Comparison of ENCODE assay signal across 9 cellular contexts in the genomic region with DNA sequence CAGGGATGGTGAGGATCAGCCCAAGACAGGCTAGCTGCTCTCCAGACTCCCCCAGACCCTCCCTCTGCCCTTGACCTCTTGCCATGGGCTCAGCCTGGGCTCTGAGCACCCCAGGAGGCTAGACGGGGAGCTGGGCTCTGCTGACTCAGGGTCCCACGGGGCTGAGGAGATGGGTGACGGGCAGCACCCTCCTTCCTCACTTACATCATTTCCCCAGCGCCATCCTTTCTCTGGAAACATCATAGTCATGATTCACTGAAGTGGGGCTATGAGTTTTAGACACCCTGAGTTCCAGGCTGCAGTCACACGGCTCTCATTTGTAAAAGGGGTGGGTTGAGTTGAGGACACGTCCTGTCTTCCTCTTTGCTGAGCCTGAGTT. TPM values are rescaled to one million over a fixed set of nuclear protein-coding genes. Genes with fewer than 3 reads are reported as not detected.
DNase-seq lines count a peak whose midpoint lies in the region; ATAC-seq and TF ChIP-seq lines count a peak whose summit lies in the region.
"Had no signal": no experiment of that assay in that cellular context is flagged by ENCODE, and none has a peak within 500 bp of the region (broad histone marks: within the 10 kb centered on the region; RNA-seq: fewer than 3 reads in every experiment).

No MANE protein-coding gene starts in this region.

- no peak overlapping the region for H3K56ac ChIP-seq in IMR-90 (ENCODE audit: extremely low read depth, insufficient read depth, low read length)

- TF ChIP-seq RAD21 in IMR-90 (IDR thresholded peaks at IDR 0.05; ENCODE audit: low read length), result no peak

- BruUV-seq in IMR-90 (replicated peaks; lab: Mats Ljungman, UMichigan) (no TSS peak), MCF 10A (replicated peaks; lab: Mats Ljungman, UMichigan) (no TSS peak)

- TF ChIP-seq CTCF in CD14-positive monocyte (IDR thresholded peaks at IDR 0.05) (no peak), IMR-90 (conservative IDR thresholded peaks at IDR 0.05; ENCODE audit: low read depth, low read length) (no peak), neutrophil (IDR thresholded peaks at IDR 0.05) (no peak), MCF 10A (IDR thresholded peaks at IDR 0.05; ENCODE audit: unreplicated experiment) (no peak)

- H3K27me3 Mint-ChIP-seq in CD14-positive monocyte (ENCODE audit: low read depth in 3 of 3) (peaks cover 0 to 15% (median 1%) of the 10 kb centered on the region in 3 donors), MCF 10A (ENCODE audit: insufficient read depth, unreplicated experiment) (peaks cover 27% of the 10 kb centered on the region)
- no peaks in the 10 kb centered on the region for H3K27me3 Mint-ChIP-seq in activated naive CD8-positive, alpha-beta T cell treated with anti-CD3 and anti-CD28 coated beads for 36 hours

- CTCF ChIA-PET in IMR-90 (lab: Yijun Ruan, JAX), result no interaction called here
- CTCF ChIA-PET in MCF 10A (lab: Yijun Ruan, JAX), result no interaction called here

- H3K9ac ChIP-seq in IMR-90 (ENCODE audit: low read depth, low read length), result no peak overlapping the region
- H3K9ac ChIP-seq: KMS-11 had no signal

- no peak overlapping the region for H4K8ac ChIP-seq in IMR-90 (ENCODE audit: low read depth in 2 of 2, low read length in 2 of 2)

- H3K36me3 ChIP-seq in IMR-90 (ENCODE audit: control insufficient read depth, insufficient read depth, low read length) (no peaks in the 10 kb centered on the region), neutrophil (peaks cover 12% of the 10 kb centered on the region)

- H3K27ac ChIP-seq in IMR-90 (ENCODE audit: insufficient read depth, low read length) (no peak overlapping the region), neutrophil (peak overlapping the region; percentile 99)
- H3K27ac ChIP-seq: KMS-11 had no signal

- no peak overlapping the region for H3K18ac ChIP-seq in IMR-90 (ENCODE audit: low read depth, low read length)

- H3K4ac ChIP-seq in IMR-90 (ENCODE audit: low read depth, low read length), result no peak overlapping the region

- peak overlapping the region; percentile 75 to 90 for H3K4me3 Mint-ChIP-seq in CD14-positive monocyte
- no peak overlapping the region for H3K4me3 Mint-ChIP-seq in activated naive CD8-positive, alpha-beta T cell treated with anti-CD3 and anti-CD28 coated beads for 36 hours
- no peak overlapping the region for H3K4me3 Mint-ChIP-seq in MCF 10A (ENCODE audit: unreplicated experiment)

- H3K27me3 ChIP-seq in IMR-90 (ENCODE audit: control insufficient read depth, insufficient read depth, low read length), result no peaks in the 10 kb centered on the region
- no peaks in the 10 kb centered on the region for H3K27me3 ChIP-seq in neutrophil

- intact Hi-C loops in CD14-positive monocyte (cut with micrococcal nuclease) (loop anchor here (2.0 to 5.0 kb wide), 6 partner anchors 15 to 523 kb away; partner anchors contain the start of genes ARMC5 (in 1 of the 2), KAT8 (in 1 of the 2) and ZNF267 (in 1 of the 2)), IMR-90 (cut with micrococcal nuclease) (no loop called here), MCF 10A (cut with micrococcal nuclease) (no loop called here)

- H2AK5ac ChIP-seq in IMR-90 (ENCODE audit: low read depth, low read length), result no peak overlapping the region

- H3K36me3 Mint-ChIP-seq in CD14-positive monocyte (peaks cover 31 to 33% of the 10 kb centered on the region in 2 donors), MCF 10A (ENCODE audit: insufficient read depth, unreplicated experiment) (no peaks in the 10 kb centered on the region)
- H3K36me3 Mint-ChIP-seq in activated naive CD8-positive, alpha-beta T cell treated with anti-CD3 and anti-CD28 coated beads for 36 hours, result no peaks in the 10 kb centered on the region

- H3K9me1 ChIP-seq in IMR-90 (ENCODE audit: insufficient read depth, low read length), result no peaks in the 10 kb centered on the region

- H3K79me1 ChIP-seq in IMR-90 (ENCODE audit: low read depth in 1 of 2, low read length in 2 of 2), result no peaks in the 10 kb centered on the region

- H3K4me3 ChIP-seq in IMR-90 (ENCODE audit: insufficient read depth, low read depth, low read length), result no peak overlapping the region
- H3K4me3 ChIP-seq in neutrophil (ENCODE audit: low read depth in 1 of 2, low read length in 1 of 2), result peak overlapping the region; percentile 42 to 44

- no peak for TF ChIP-seq POLR2A in IMR-90 (IDR thresholded peaks at IDR 0.05; ENCODE audit: low read depth, low read length)

- H4K91ac ChIP-seq in IMR-90 (ENCODE audit: insufficient read depth, low read depth, low read length), result no peak overlapping the region

- no peak overlapping the region for H2BK20ac ChIP-seq in IMR-90 (ENCODE audit: low read depth, low read length)

- H3K14ac ChIP-seq in IMR-90 (replicated peaks; ENCODE audit: low read depth, low read length), result no peak overlapping the region

- H4K20me1 ChIP-seq in IMR-90 (ENCODE audit: insufficient read depth, low read length), result no peaks in the 10 kb centered on the region

- DNase-seq in CD14-positive monocyte (ENCODE audit: low spot score), result peak; percentile 97
- no peak for DNase-seq in IMR-90
- no peak for DNase-seq in activated naive CD8-positive, alpha-beta T cell treated with anti-CD3 and anti-CD28 coated beads for 36 hours
- no peak for DNase-seq in NCI-H187 treated with DMSO at 0.1 percent for 48 hours (lab: John Stamatoyannopoulos, UW)
- no peak for DNase-seq in MCF 10A (ENCODE audit: unreplicated experiment)

- H3K23ac ChIP-seq in IMR-90 (ENCODE audit: low read depth, low read length), result no peak overlapping the region

- no peak overlapping the region for H4K5ac ChIP-seq in IMR-90 (ENCODE audit: low read depth, low read length)

- no peaks in the 10 kb centered on the region for H3K9me3 ChIP-seq in IMR-90 (ENCODE audit: control insufficient read depth, insufficient read depth, low read length)
- no peaks in the 10 kb centered on the region for H3K9me3 ChIP-seq in neutrophil

- H2AK9ac ChIP-seq in IMR-90 (replicated peaks; ENCODE audit: low read depth, low read length, poor library complexity), result no peak overlapping the region

- no peak overlapping the region for H2BK15ac ChIP-seq in IMR-90 (ENCODE audit: low read depth, low read length)

- POLR2A ChIA-PET in IMR-90 (lab: Charles Lee; ENCODE audit: unreplicated experiment) (no interaction called here), MCF 10A (lab: Yijun Ruan, JAX) (no interaction called here)

- H3K4me2 ChIP-seq in IMR-90 (ENCODE audit: low read depth, low read length), result no peak overlapping the region
- H3K4me2 ChIP-seq: KMS-11 had no signal

- in situ Hi-C loops in IMR-90 (cut with MboI; ENCODE audit: low sequenced_read_pairs), result no loop called here

- ATAC-seq in IMR-90 (ENCODE audit: low read depth) (no peak), HG02571 (IDR thresholded peaks at IDR 0.05; ENCODE audit: unreplicated experiment) (no peak), HG02763 (IDR thresholded peaks at IDR 0.05; ENCODE audit: unreplicated experiment) (no peak)

- peak overlapping the region; percentile 100 for H3K27ac Mint-ChIP-seq in CD14-positive monocyte
- H3K27ac Mint-ChIP-seq in activated naive CD8-positive, alpha-beta T cell treated with anti-CD3 and anti-CD28 coated beads for 36 hours, result peak overlapping the region; percentile 38
- no peak overlapping the region for H3K27ac Mint-ChIP-seq in MCF 10A (ENCODE audit: low read depth, unreplicated experiment)

- H2BK120ac ChIP-seq in IMR-90 (ENCODE audit: low read depth, low read length), result no peak overlapping the region

- dilution Hi-C loops in IMR-90 (cut with HindIII; ENCODE audit: low sequenced_read_pairs, unreplicated experiment), result no loop called here

- H2BK5ac ChIP-seq in IMR-90 (ENCODE audit: low read depth, low read length, poor library complexity, severe bottlenecking), result no peak overlapping the region

- 38% methylated on average over 2 of the region's 6 CpGs; no CpG with 5 or more reads in 1 of the 2 experiments for WGBS in IMR-90 (ENCODE audit: extremely low coverage in 2 of 2, insufficient read length in 1 of 2), 2 experiments

- peak overlapping the region; percentile 43 for H2AFZ ChIP-seq in IMR-90 (replicated peaks; ENCODE audit: low read length, poor library complexity)

- no peaks in the 10 kb centered on the region for H3K4me1 ChIP-seq in IMR-90 (ENCODE audit: control insufficient read depth, insufficient read depth, low read length)
- H3K4me1 ChIP-seq in neutrophil (ENCODE audit: control insufficient read depth in 1 of 2, insufficient read depth in 1 of 2, low read depth in 1 of 2, low read length in 1 of 2), result peaks cover 83 to 85% of the 10 kb centered on the region in 2 experiments

- peaks cover 0 to 4% (median 1%) of the 10 kb centered on the region in 7 donors for H3K9me3 Mint-ChIP-seq in CD14-positive monocyte
- H3K9me3 Mint-ChIP-seq in activated naive CD8-positive, alpha-beta T cell treated with anti-CD3 and anti-CD28 coated beads for 36 hours, result no peaks in the 10 kb centered on the region
- H3K9me3 Mint-ChIP-seq in MCF 10A (ENCODE audit: unreplicated experiment), result no peaks in the 10 kb centered on the region

- H3K4me1 Mint-ChIP-seq in CD14-positive monocyte (peaks cover 83% of the 10 kb centered on the region), MCF 10A (ENCODE audit: insufficient read depth, unreplicated experiment) (peaks cover 8% of the 10 kb centered on the region)
- H3K4me1 Mint-ChIP-seq in activated naive CD8-positive, alpha-beta T cell treated with anti-CD3 and anti-CD28 coated beads for 36 hours, result peaks cover 28% of the 10 kb centered on the region

TF ChIP-seq in IMR-90, 13 proteins besides CTCF, POLR2A, EP300 and RAD21:
- no peak for TF ChIP-seq CEBPB (IDR thresholded peaks at IDR 0.05; ENCODE audit: low read depth, low read length)
- TF ChIP-seq SMC3 (IDR thresholded peaks at IDR 0.05; ENCODE audit: low read depth, low read length), result no peak

RNA-seq across cellular contexts. Expression of gene ITGAX, which starts 3.0 kb away (rescaled TPM):
- 10 to 100 TPM; 40.7 to 71.3 TPM for polyA plus RNA-seq in CD14-positive monocyte
- total RNA-seq in IMR-90 (2012; rRNA removed), result 0.18 TPM in 1 of 2 replicates, not detected in the other
- polyA plus RNA-seq in IMR-90 (2012; rRNA removed), result 0.09 TPM in 2 replicates
- polyA plus RNA-seq in IMR-90 (2012; cell fraction: cytosol; rRNA removed), result 0.12 and 0.17 TPM in 2 replicates
- 0.37 and 0.73 TPM in 2 replicates for polyA plus RNA-seq in IMR-90 (2012; cell fraction: nucleus; rRNA removed; ENCODE audit: low replicate concordance)
- total RNA-seq in activated naive CD8-positive, alpha-beta T cell treated with anti-CD3 and anti-CD28 coated beads for 36 hours, result 1 to 10 TPM; 1.4 to 1.6 TPM
- 0.14 and 1.2 TPM in 2 replicates for total RNA-seq in MCF 10A (2022)

RNA-seq across cellular contexts. Expression of gene ITGAD, which starts 41.2 kb away (rescaled TPM):
- polyA plus RNA-seq in CD14-positive monocyte, result not detected
- total RNA-seq in IMR-90 (2012; rRNA removed), result not detected in 2 replicates
- polyA plus RNA-seq in IMR-90 (2012; rRNA removed), result not detected in 2 replicates
- polyA plus RNA-seq in IMR-90 (2012; cell fraction: cytosol; rRNA removed), result not detected in 2 replicates
- polyA plus RNA-seq in IMR-90 (2012; cell fraction: nucleus; rRNA removed; ENCODE audit: low replicate concordance), result not detected in 2 replicates
- not detected for total RNA-seq in activated naive CD8-positive, alpha-beta T cell treated with anti-CD3 and anti-CD28 coated beads for 36 hours
- not detected in 2 replicates for total RNA-seq in MCF 10A (2022)

Comparison
In these comparisons a context has a peak if more than half of its experiments do, and no peak if none do; other contexts are left out.
1. H3K4me3 Mint-ChIP-seq: peak in CD14-positive monocyte (2 of 2); none in activated naive CD8-positive, alpha-beta T cell treated with anti-CD3 and anti-CD28 coated beads for 36 hours (single experiment) and MCF 10A (single experiment).
2. intact Hi-C loops: an anchor here in CD14-positive monocyte (2.0 to 5.0 kb wide); none called in IMR-90 and MCF 10A.